ENCODE assay signal across 8 cellular contexts in genomic region chr5:78591972-78592700, GRCh38. TPM values are rescaled to one million over a fixed set of nuclear protein-coding genes. Genes with fewer than 3 reads are reported as not detected.
DNase-seq lines count a peak whose midpoint lies in the region; ATAC-seq and TF ChIP-seq lines count a peak whose summit lies in the region.
"Had no signal": no experiment of that assay in that cellular context is flagged by ENCODE, and none has a peak within 500 bp of the region (broad histone marks: within the 10 kb centered on the region; RNA-seq: fewer than 3 reads in every experiment).

No MANE protein-coding gene starts in this region.

- intact Hi-C loops in stomach (cut with DNase I; ENCODE audit: low total_unique reads), result no loop called here

- no peak for TF ChIP-seq EP300 in stomach (IDR thresholded peaks at IDR 0.05)

- TF ChIP-seq POLR2A in stomach (IDR thresholded peaks at IDR 0.05), result no peak

- H3K4me3 ChIP-seq in stomach, result no peak overlapping the region

- H3K9me3 ChIP-seq in stomach, result no peaks in the 10 kb centered on the region

- WGBS in stomach, 5 donors, result 68 to 83% (median 80%) methylated on average over 9 of the region's 9 CpGs

- H3K4me1 ChIP-seq in stomach, result peaks cover 32 to 76% (median 55%) of the 10 kb centered on the region in 4 donors

- TF ChIP-seq CTCF in stomach (IDR thresholded peaks at IDR 0.05), result no peak

- ATAC-seq in HG02973 (IDR thresholded peaks at IDR 0.05; ENCODE audit: unreplicated experiment), result peak; percentile 78
- ATAC-seq in GM18519 (IDR thresholded peaks at IDR 0.05; ENCODE audit: low FRiP score, unreplicated experiment), result no peak

- no peaks in the 10 kb centered on the region for H3K27me3 ChIP-seq in stomach

- peak overlapping the region; percentile 24 to 67 (median 42) for H3K27ac ChIP-seq in stomach

- H3K36me3 ChIP-seq in stomach, result no peaks in the 10 kb centered on the region

- peak; percentile 27 for DNase-seq in GM19238 (ENCODE audit: insufficient read length, low spot score)
- peak; percentile 50 for DNase-seq in amniotic epithelial cell (ENCODE audit: low read depth)
- DNase-seq in stomach, result no peak
- no peak for DNase-seq in NCI-H69 (lab: John Stamatoyannopoulos, UW)
- no peak for DNase-seq in NCI-H1694 treated with DMSO at 0.1 percent for 48 hours (lab: John Stamatoyannopoulos, UW)
- DNase-seq: activated naive CD4-positive, alpha-beta T cell treated with anti-CD3 and anti-CD28 coated beads, Interleukin-2, amount 10 ng/mL, durations not matched to agents 7 days and 5 days had no signal

RNA-seq across cellular contexts. Expression of gene LHFPL2, which starts 56.4 kb away (rescaled TPM):
- 10 to 100 TPM; 20.5 to 53.6 (median 28.7) TPM for total RNA-seq in stomach
- polyA plus RNA-seq in stomach, result 1 to 10 TPM; 3.7 to 9.8 (median 7.3) TPM

Comparison
In these comparisons a context has a peak if more than half of its experiments do, and no peak if none do; other contexts are left out.
1. DNase-seq: peak in GM19238 (single experiment) and amniotic epithelial cell (single experiment); none in stomach (single experiment), NCI-H69 (single experiment) and NCI-H1694 treated with DMSO at 0.1 percent for 48 hours (single experiment).